In genomic region chr5:179794171-179794570, GRCh38 we compare ENCODE assay signal across 1 cellular context.
TF ChIP-seq lines count a peak whose summit lies in the region.

No MANE protein-coding gene starts in this region.

TF ChIP-seq in GM23338, 12 proteins besides CTCF, POLR2A, EP300 and RAD21:
- TF ChIP-seq ZNF462 (CRISPR knock-in tag; IDR thresholded peaks at IDR 0.05) (no peak), EZH2phosphoT487 (IDR thresholded peaks at IDR 0.05; ENCODE audit: unreplicated experiment) (no peak), CREB1 (CRISPR knock-in tag; IDR thresholded peaks at IDR 0.05; ENCODE audit: low read depth) (no peak), ETS1 (IDR thresholded peaks at IDR 0.05) (no peak), EZH2 (IDR thresholded peaks at IDR 0.05; ENCODE audit: low read depth, unreplicated experiment) (no peak), JUNB (IDR thresholded peaks at IDR 0.05; ENCODE audit: unreplicated experiment) (no peak), POLR2AphosphoS5 (IDR thresholded peaks at IDR 0.05; ENCODE audit: low read depth) (no peak), ZNF114 (CRISPR knock-in tag; IDR thresholded peaks at IDR 0.05) (no peak), REST (IDR thresholded peaks at IDR 0.05; ENCODE audit: unreplicated experiment) (no peak), ZNF331 (CRISPR knock-in tag; IDR thresholded peaks at IDR 0.05; ENCODE audit: low read depth) (no peak), STAT1 (IDR thresholded peaks at IDR 0.05; ENCODE audit: unreplicated experiment) (no peak), NANOG (IDR thresholded peaks at IDR 0.05; ENCODE audit: borderline replicate concordance) (no peak)
